In the genomic region with DNA sequence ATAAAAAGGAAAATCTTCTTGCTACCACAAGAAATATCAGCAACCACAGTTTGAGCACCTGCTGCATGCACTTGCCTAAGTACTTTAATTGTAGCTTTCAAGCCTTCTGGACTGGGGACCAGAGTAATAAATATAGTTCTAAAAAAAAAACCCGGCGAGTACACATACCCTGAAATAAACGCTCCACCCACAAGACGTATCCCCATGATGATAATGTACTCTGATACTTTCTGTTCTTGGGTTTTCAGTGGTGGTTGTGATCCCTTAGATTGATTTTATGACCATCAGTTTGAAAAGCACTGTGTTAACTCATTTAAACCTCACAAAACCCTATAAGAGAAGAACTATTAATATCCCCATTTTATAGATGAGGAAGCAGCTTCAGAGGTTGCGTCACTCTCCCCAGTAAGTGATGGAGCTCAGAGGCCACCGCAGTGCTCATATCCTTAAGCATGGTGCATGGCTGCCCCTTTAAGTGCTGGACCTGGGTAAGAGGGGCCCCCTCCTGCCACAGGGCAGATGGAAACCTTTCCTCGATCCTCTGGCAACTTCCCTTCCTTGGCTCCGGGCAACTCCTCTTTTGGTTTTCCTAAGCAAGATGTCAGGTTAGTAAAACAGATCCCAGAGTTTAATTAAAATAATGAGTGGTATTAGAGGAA, we compare ENCODE assay signal across 1 cellular context.
A peak's percentile ranks its signal among the peaks of the same experiment; 100 is the strongest.
TF ChIP-seq lines count a peak whose summit lies in the region.

No MANE protein-coding gene starts in this region.

TF ChIP-seq in H1, 55 proteins besides CTCF, POLR2A, EP300 and RAD21:
- TF ChIP-seq MAFK (IDR thresholded peaks at IDR 0.05; ENCODE audit: low read depth, low read length), result no peak
- no peak for TF ChIP-seq CBX5 (IDR thresholded peaks at IDR 0.05; ENCODE audit: low read depth, low read length)
- peak; percentile 26; the same call in 1 of the 2 replicates for TF ChIP-seq CEBPB (IDR thresholded peaks at IDR 0.05; ENCODE audit: low read depth, low read length)
- TF ChIP-seq SP4 (IDR thresholded peaks at IDR 0.05; ENCODE audit: low read length), result no peak
- TF ChIP-seq JUN (IDR thresholded peaks at IDR 0.05; ENCODE audit: low read depth, low read length), result no peak
